In the genomic region with DNA sequence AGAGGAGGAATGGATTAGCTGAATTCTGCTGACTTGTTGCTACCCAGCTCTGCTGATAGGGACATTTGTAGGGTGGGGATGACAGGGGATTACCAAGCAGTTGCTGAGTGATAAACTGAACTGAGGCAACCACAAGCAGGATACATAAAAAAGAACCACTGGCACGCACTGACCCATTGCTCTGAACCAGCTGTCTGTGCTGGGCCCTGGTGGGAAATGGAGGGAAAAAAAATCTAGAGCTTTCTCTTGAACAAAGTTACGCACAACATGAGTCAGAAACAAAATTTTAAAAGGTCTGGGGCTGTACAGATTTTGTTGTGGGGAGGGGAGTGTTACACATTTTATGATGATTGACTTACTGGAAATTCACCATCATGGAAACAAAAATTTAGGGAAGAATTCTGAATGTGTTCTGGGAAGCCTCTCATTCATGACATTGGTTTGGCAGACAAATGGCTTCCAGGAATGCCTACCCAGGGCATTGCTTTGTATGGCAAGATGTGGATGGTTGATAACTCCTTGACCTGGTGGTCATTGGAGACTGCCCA, we compare ENCODE assay signal across 9 cellular contexts. TPM values are rescaled to one million over a fixed set of nuclear protein-coding genes. Genes with fewer than 3 reads are reported as not detected.
A peak's percentile ranks its signal among the peaks of the same experiment; 100 is the strongest.
DNase-seq lines count a peak whose midpoint lies in the region; ATAC-seq, FAIRE-seq and TF ChIP-seq lines count a peak whose summit lies in the region.
"Had no signal": no experiment of that assay in that cellular context is flagged by ENCODE, and none has a peak within 500 bp of the region (broad histone marks: within the 10 kb centered on the region; RNA-seq: fewer than 3 reads in every experiment).

No MANE protein-coding gene starts in this region.

- H3K9me3 ChIP-seq in GM12878 (replicated peaks; ENCODE audit: control insufficient read depth, insufficient read depth, low read length), result no peaks in the 10 kb centered on the region

- peaks cover 56% of the 10 kb centered on the region for H3K79me2 ChIP-seq in GM12878 (ENCODE audit: control insufficient read depth, insufficient read depth, low read length)

- H3K36me3 Mint-ChIP-seq in osteocyte (ENCODE audit: unreplicated experiment), result no peaks in the 10 kb centered on the region
- H3K36me3 Mint-ChIP-seq in CD14-positive monocyte, result peaks cover 23 to 28% of the 10 kb centered on the region in 2 donors

- RAD21 ChIA-PET in GM12878 (lab: Charles Lee; ENCODE audit: unreplicated experiment), result interaction anchor here (0.7 to 2.3 kb wide), 6 partner anchors 9 to 57 kb away, joined by 3 to 25 read pairs (median 4); partner anchors contain the start of gene FOXO3

- H2AFZ ChIP-seq in GM12878 (ENCODE audit: control insufficient read depth, low read depth, low read length), result no peak overlapping the region

- CTCF ChIA-PET in GM12878 (lab: Yijun Ruan, JAX), result interaction anchor here (0.9 to 2.7 kb wide), 7 partner anchors 9 to 34 kb away, joined by 3 to 10 read pairs (median 4); no protein-coding TSS in a partner anchor

- no peak for TF ChIP-seq POLR2A in GM12878 (IDR thresholded peaks at IDR 0.05; ENCODE audit: low read depth, low read length)

- no peaks in the 10 kb centered on the region for H3K36me3 ChIP-seq in GM12878 (ENCODE audit: control insufficient read depth in 2 of 2, insufficient read depth in 2 of 2, low read length in 1 of 2)

- intact Hi-C loops in GM12878 (cut with micrococcal nuclease; ENCODE audit: unreplicated experiment), result loop anchor here (1.0 kb wide), 1 partner anchor 34 kb away; no protein-coding TSS in a partner anchor
- intact Hi-C loops in CD14-positive monocyte (cut with micrococcal nuclease), result no loop called here

- in situ Hi-C loops in GM12878 (cut with MboI), result no loop called here

- DNase-seq in AG10803 (ENCODE audit: low read depth), result peak; percentile 88
- peak; percentile 87 for DNase-seq in GM12878 (ENCODE audit: low read depth, low spot score)
- no peak for DNase-seq in osteocyte (ENCODE audit: extremely low spot score, unreplicated experiment)
- DNase-seq in CD14-positive monocyte (ENCODE audit: low spot score), result no peak
- no peak for DNase-seq in DMS153 (lab: John Stamatoyannopoulos, UW)
- DNase-seq in D721Med (ENCODE audit: insufficient read length, low spot score), result no peak

- TF ChIP-seq EP300 in GM12878 (IDR thresholded peaks at IDR 0.05; ENCODE audit: borderline replicate concordance in 1 of 2, control insufficient read depth in 1 of 2, low read depth in 2 of 2, low read length in 2 of 2), result peak; percentile 96 to 97

- H3K4me2 ChIP-seq in GM12878 (ENCODE audit: control insufficient read depth, insufficient read depth), result peak overlapping the region; percentile 74; the same call in 1 of the 2 replicates

- no peaks in the 10 kb centered on the region for H4K20me1 ChIP-seq in GM12878 (ENCODE audit: control insufficient read depth, insufficient read depth)

- H3K4me1 Mint-ChIP-seq in osteocyte (ENCODE audit: unreplicated experiment) (peaks cover 56% of the 10 kb centered on the region), CD14-positive monocyte (peaks cover 50% of the 10 kb centered on the region)

- ATAC-seq in GM19372 (IDR thresholded peaks at IDR 0.05; ENCODE audit: low read depth, unreplicated experiment) (peak; percentile 89), HG03442 (IDR thresholded peaks at IDR 0.05; ENCODE audit: unreplicated experiment) (peak; percentile 95), GM12878 (peak; percentile 89)

- no peak for TF ChIP-seq CTCF in AG10803 (conservative IDR thresholded peaks at IDR 0.05; ENCODE audit: low read length)
- TF ChIP-seq CTCF in GM12878 (IDR thresholded peaks at IDR 0.05 in 2 of 3, conservative IDR thresholded peaks at IDR 0.05 in 1 of 3; ENCODE audit: control insufficient read depth in 2 of 3, extremely low read depth in 1 of 3, insufficient read depth in 1 of 3, low read depth in 3 of 3, low read length in 3 of 3), result no peak
- no peak for TF ChIP-seq CTCF in osteocyte (IDR thresholded peaks at IDR 0.05)
- TF ChIP-seq CTCF in CD14-positive monocyte (IDR thresholded peaks at IDR 0.05), result no peak
- no peak for TF ChIP-seq CTCF in D721Med (IDR thresholded peaks at IDR 0.05; ENCODE audit: insufficient read depth, missing control alignments)

- FAIRE-seq in GM12878 (lab: Jason Lieb, UNC) (peak; percentile 23), D721Med (lab: Jason Lieb, UNC) (no peak)
- FAIRE-seq: astrocyte had no signal

- H3K27ac Mint-ChIP-seq in osteocyte (ENCODE audit: unreplicated experiment), result peak overlapping the region; percentile 74
- H3K27ac Mint-ChIP-seq in CD14-positive monocyte, result peak overlapping the region in 3 of 7 donors; percentile 3 to 26 (median 9)

- no peaks in the 10 kb centered on the region for H3K9me3 Mint-ChIP-seq in osteocyte (ENCODE audit: unreplicated experiment)
- no peaks in the 10 kb centered on the region for H3K9me3 Mint-ChIP-seq in CD14-positive monocyte

- peaks cover 29% of the 10 kb centered on the region for H3K4me1 ChIP-seq in GM12878 (ENCODE audit: control insufficient read depth, insufficient read depth, low read length)

- BruUV-seq in GM12878 (replicated peaks; lab: Mats Ljungman, UMichigan), result no TSS peak

- H3K27ac ChIP-seq in GM12878 (ENCODE audit: control insufficient read depth, insufficient read depth), result peak overlapping the region; percentile 95

- POLR2A ChIA-PET in GM12878 (lab: Charles Lee), result interaction anchor here (0.6 to 2.3 kb wide), 5 partner anchors 10 to 498 kb away, joined by 3 to 13 read pairs (median 5); no protein-coding TSS in a partner anchor

- H3K27me3 Mint-ChIP-seq in osteocyte (ENCODE audit: unreplicated experiment) (no peaks in the 10 kb centered on the region), CD14-positive monocyte (ENCODE audit: low read depth in 3 of 3) (no peaks in the 10 kb centered on the region)

- H3K27me3 ChIP-seq in GM12878 (replicated peaks in 1 of 2; ENCODE audit: control insufficient read depth in 2 of 2, insufficient read depth in 2 of 2, low read length in 1 of 2), result no peaks in the 10 kb centered on the region

- 0% methylated on average over 2 of the region's 2 CpGs for WGBS in GM12878 (ENCODE audit: insufficient coverage, insufficient replicate concordance, low lambda C conversion rate, missing lambda C conversion rate)

- TF ChIP-seq RAD21 in GM12878 (IDR thresholded peaks at IDR 0.05; ENCODE audit: insufficient read depth, low read depth, low read length), result 0 out of 2 replicates have a peak, but pooled peaks have one; percentile 10

- peak overlapping the region; percentile 60 for H3K9ac ChIP-seq in GM12878 (ENCODE audit: control insufficient read depth, insufficient read depth, low read length)

- H3K4me3 ChIP-seq in AG10803 (ENCODE audit: low read length), result no peak overlapping the region
- no peak overlapping the region for H3K4me3 ChIP-seq in GM12878

- SMC1A ChIA-PET in GM12878 (lab: Charles Lee; ENCODE audit: uncharacterized antibody, unreplicated experiment), result interaction anchor here (0.9 to 3.9 kb wide), 12 partner anchors 10 to 42 kb away, joined by 3 to 26 read pairs (median 4); no protein-coding TSS in a partner anchor

- H3K4me3 Mint-ChIP-seq in osteocyte (ENCODE audit: unreplicated experiment), result no peak overlapping the region
- H3K4me3 Mint-ChIP-seq in CD14-positive monocyte, result no peak overlapping the region

TF ChIP-seq in GM12878, 131 proteins besides CTCF, POLR2A, EP300 and RAD21 (continues in another document):
- TF ChIP-seq PAX8 (IDR thresholded peaks at IDR 0.05), result no peak
- peak; percentile 99 for TF ChIP-seq BCL11A (IDR thresholded peaks at IDR 0.05; ENCODE audit: low read depth, low read length)
- no peak for TF ChIP-seq NBN (IDR thresholded peaks at IDR 0.05)
- TF ChIP-seq, protein P1, sequence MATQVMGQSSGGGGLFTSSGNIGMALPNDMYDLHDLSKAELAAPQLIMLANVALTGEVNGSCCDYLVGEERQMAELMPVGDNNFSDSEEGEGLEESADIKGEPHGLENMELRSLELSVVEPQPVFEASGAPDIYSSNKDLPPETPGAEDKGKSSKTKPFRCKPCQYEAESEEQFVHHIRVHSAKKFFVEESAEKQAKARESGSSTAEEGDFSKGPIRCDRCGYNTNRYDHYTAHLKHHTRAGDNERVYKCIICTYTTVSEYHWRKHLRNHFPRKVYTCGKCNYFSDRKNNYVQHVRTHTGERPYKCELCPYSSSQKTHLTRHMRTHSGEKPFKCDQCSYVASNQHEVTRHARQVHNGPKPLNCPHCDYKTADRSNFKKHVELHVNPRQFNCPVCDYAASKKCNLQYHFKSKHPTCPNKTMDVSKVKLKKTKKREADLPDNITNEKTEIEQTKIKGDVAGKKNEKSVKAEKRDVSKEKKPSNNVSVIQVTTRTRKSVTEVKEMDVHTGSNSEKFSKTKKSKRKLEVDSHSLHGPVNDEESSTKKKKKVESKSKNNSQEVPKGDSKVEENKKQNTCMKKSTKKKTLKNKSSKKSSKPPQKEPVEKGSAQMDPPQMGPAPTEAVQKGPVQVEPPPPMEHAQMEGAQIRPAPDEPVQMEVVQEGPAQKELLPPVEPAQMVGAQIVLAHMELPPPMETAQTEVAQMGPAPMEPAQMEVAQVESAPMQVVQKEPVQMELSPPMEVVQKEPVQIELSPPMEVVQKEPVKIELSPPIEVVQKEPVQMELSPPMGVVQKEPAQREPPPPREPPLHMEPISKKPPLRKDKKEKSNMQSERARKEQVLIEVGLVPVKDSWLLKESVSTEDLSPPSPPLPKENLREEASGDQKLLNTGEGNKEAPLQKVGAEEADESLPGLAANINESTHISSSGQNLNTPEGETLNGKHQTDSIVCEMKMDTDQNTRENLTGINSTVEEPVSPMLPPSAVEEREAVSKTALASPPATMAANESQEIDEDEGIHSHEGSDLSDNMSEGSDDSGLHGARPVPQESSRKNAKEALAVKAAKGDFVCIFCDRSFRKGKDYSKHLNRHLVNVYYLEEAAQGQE (IDR thresholded peaks at IDR 0.05; ENCODE audit: low read depth, low read length), result no peak
- no peak for TF ChIP-seq LARP7 (IDR thresholded peaks at IDR 0.05)
- TF ChIP-seq YBX1 (IDR thresholded peaks at IDR 0.05), result no peak

RNA-seq across cellular contexts. Expression of gene FOXO3, which starts 37.7 kb away (rescaled TPM):
- 5.3 and 5.6 TPM in 2 replicates for total RNA-seq in GM12878 (2013; cell fraction: nucleolus; rRNA removed)
- total RNA-seq in GM12878 (2014; rRNA removed) (1.4 and 1.7 TPM in 2 replicates), GM12878 (2014; rRNA removed; fragmentation: Illumina TruSeq; extraction: Trizol) (1.5 and 1.6 TPM in 2 replicates), GM12878 (2021) (2.8 and 3.6 TPM in 2 replicates), osteocyte (60.3 and 62.9 TPM in 2 replicates)
- 3.4 TPM for polyA plus RNA-seq in GM12878 (2011; ENCODE audit: low read depth)
- polyA plus RNA-seq in GM12878 (2011; rRNA removed) (3.3 and 4.5 TPM in 2 replicates), GM12878 (2014; fragmentation: Illumina TruSeq; extraction: Trizol) (2.2 and 2.3 TPM in 2 replicates), GM12878 (2014; fragmentation: Nextera tagmentation; extraction: Ambion mirVana) (under 1 TPM; 0.82 to 0.84 TPM), GM12878 (2014; rRNA removed) (1.3 and 1.4 TPM in 2 replicates), GM12878 (2016; fragmentation: Nextera tagmentation; extraction: Ambion mirVana) (1 to 10 TPM; 1.7 to 2.5 TPM), CD14-positive monocyte (10 to 100 TPM; 15.4 to 17.5 TPM)
- 4.3 and 4.6 TPM in 2 replicates for polyA plus RNA-seq in GM12878 (2011; cell fraction: cytosol; rRNA removed)
- polyA plus RNA-seq in GM12878 (2011; cell fraction: nucleus; rRNA removed), result 2.6 and 4.3 TPM in 2 replicates
- 3.7 and 4.3 TPM in 2 replicates for polyA plus RNA-seq in GM12878 (2012)
- polyA minus RNA-seq in GM12878 (2011; rRNA and poly(A)+ RNA removed), result 21.5 and 25.2 TPM in 2 replicates
- polyA minus RNA-seq in GM12878 (2011; cell fraction: cytosol; rRNA and poly(A)+ RNA removed), result 4.8 and 6.5 TPM in 2 replicates
- 5.9 and 9.6 TPM in 2 replicates for polyA minus RNA-seq in GM12878 (2011; cell fraction: nucleus; rRNA and poly(A)+ RNA removed)

Comparison
In these comparisons a context has a peak if more than half of its experiments do, and no peak if none do; other contexts are left out.
1. DNase-seq: peak in AG10803 (single experiment) and GM12878 (single experiment); none in osteocyte (single experiment), CD14-positive monocyte (single experiment), DMS153 (single experiment) and D721Med (single experiment).
2. Peak in every context shown above with its lines, with median percentiles within 50 percentile points of each other: ATAC-seq.